Comparison of ENCODE assay signal across 10 cellular contexts in genomic region chrX:26649534-26649933, GRCh38.
DNase-seq lines count a peak whose midpoint lies in the region; ATAC-seq and TF ChIP-seq lines count a peak whose summit lies in the region.
"Had no signal": no experiment of that assay in that cellular context is flagged by ENCODE, and none has a peak within 500 bp of the region (broad histone marks: within the 10 kb centered on the region; RNA-seq: fewer than 3 reads in every experiment).

No MANE protein-coding gene starts in this region.

- H3K27ac Mint-ChIP-seq in activated naive CD4-positive, alpha-beta T cell treated with anti-CD3 and anti-CD28 coated beads, Interleukin-2, amount 50 U/mL, for 72 hours = no peak overlapping the region

- H3K27ac ChIP-seq in mammary epithelial cell (ENCODE audit: insufficient read depth, low read depth, low read length) (no peak overlapping the region), psoas muscle (no peak overlapping the region)

- H3K9me3 Mint-ChIP-seq in activated naive CD4-positive, alpha-beta T cell treated with anti-CD3 and anti-CD28 coated beads, Interleukin-2, amount 50 U/mL, for 72 hours = peaks cover 0 to 4% of the 10 kb centered on the region in 2 donors

- 20% methylated on average over 5 of the region's 7 CpGs for WGBS in mammary epithelial cell (ENCODE audit: low coverage, missing lambda C conversion rate)
- 32 to 49% (median 47%) methylated on average over 7 of the region's 7 CpGs for WGBS in psoas muscle, 3 donors

- no peaks in the 10 kb centered on the region for H3K36me3 ChIP-seq in mammary epithelial cell (ENCODE audit: insufficient read depth, low read length)
- H3K36me3 ChIP-seq in psoas muscle (ENCODE audit: insufficient read depth in 1 of 2, low read depth in 1 of 2) = no peaks in the 10 kb centered on the region

- no TSS peak for BruUV-seq in mammary epithelial cell (replicated peaks; lab: Mats Ljungman, UMichigan)

- no peaks in the 10 kb centered on the region for H3K79me2 ChIP-seq in mammary epithelial cell (ENCODE audit: insufficient read depth, low read length)

- no peaks in the 10 kb centered on the region for H4K20me1 ChIP-seq in mammary epithelial cell (ENCODE audit: insufficient read depth, low read length)

- in situ Hi-C loops in mammary epithelial cell (cut with MboI; ENCODE audit: low sequenced_read_pairs in 2 of 2) = no loop called here

- ATAC-seq in psoas muscle = no peak
- no peak for ATAC-seq in activated naive CD4-positive, alpha-beta T cell treated with anti-CD3 and anti-CD28 coated beads, Interleukin-2, amount 50 U/mL, for 72 hours
- no peak for ATAC-seq in GM21786 (IDR thresholded peaks at IDR 0.05; ENCODE audit: unreplicated experiment)

- no peak overlapping the region for H2AFZ ChIP-seq in mammary epithelial cell (ENCODE audit: low read depth, low read length)

- H3K4me3 ChIP-seq in LNCaP clone FGC (ENCODE audit: low read depth, low read length) = no peak overlapping the region
- H3K4me3 ChIP-seq in mammary epithelial cell (replicated peaks in 1 of 3; ENCODE audit: insufficient read depth in 1 of 3, low read depth in 2 of 3, low read length in 3 of 3) = no peak overlapping the region
- no peak overlapping the region for H3K4me3 ChIP-seq in psoas muscle

- dilution Hi-C loops in mammary epithelial cell (cut with HindIII; ENCODE audit: low sequenced_read_pairs) = no loop called here

- TF ChIP-seq CTCF in LNCaP clone FGC (IDR thresholded peaks at IDR 0.05; ENCODE audit: control insufficient read depth, extremely low read depth, insufficient read depth) (peak; percentile 30), mammary epithelial cell (conservative IDR thresholded peaks at IDR 0.05 in 1 of 2, IDR thresholded peaks at IDR 0.05 in 1 of 2; ENCODE audit: extremely low read depth in 1 of 2, insufficient read depth in 1 of 2, low read depth in 1 of 2, low read length in 2 of 2) (peak; percentile 54 to 61), psoas muscle (IDR thresholded peaks at IDR 0.05) (peak; percentile 33)

- H3K4me2 ChIP-seq in mammary epithelial cell (ENCODE audit: insufficient read depth, low read depth, low read length) = no peak overlapping the region

- intact Hi-C loops in mammary epithelial cell (cut with micrococcal nuclease) = no loop called here
- intact Hi-C loops in psoas muscle (cut with DNase I) = no loop called here

- no peaks in the 10 kb centered on the region for H3K36me3 Mint-ChIP-seq in activated naive CD4-positive, alpha-beta T cell treated with anti-CD3 and anti-CD28 coated beads, Interleukin-2, amount 50 U/mL, for 72 hours

- no peak overlapping the region for H3K9ac ChIP-seq in mammary epithelial cell (ENCODE audit: insufficient read depth, low read length)

- peak; percentile 34 for DNase-seq in SIG-M5 treated with dmso at 0.1 percent for 504 hours (lab: John Stamatoyannopoulos, UW; ENCODE audit: unreplicated experiment)
- no peak for DNase-seq in SIG-M5 (lab: John Stamatoyannopoulos, UW)
- no peak for DNase-seq in LNCaP clone FGC (ENCODE audit: low read depth)
- peak; percentile 6 for DNase-seq in mammary epithelial cell
- DNase-seq in psoas muscle = no peak
- no peak for DNase-seq in activated naive CD4-positive, alpha-beta T cell treated with anti-CD3 and anti-CD28 coated beads, Interleukin-2, amount 50 U/mL, for 72 hours (ENCODE audit: low spot score in 2 of 2)
- DNase-seq in activated CD8-positive, alpha-beta memory T cell treated with anti-CD3 and anti-CD28 coated beads, Interleukin-2, amount 50 U/mL, for 48 hours = no peak
- DNase-seq: NCI-H774; stimulated activated CD4-positive, alpha-beta T cell treated with anti-CD3 and anti-CD28 coated beads, Interleukin-4, amount 100 ng/mL, for 4 hours had no signal

- H3K27me3 ChIP-seq in mammary epithelial cell (ENCODE audit: insufficient read depth, low read length) (no peaks in the 10 kb centered on the region), psoas muscle (ENCODE audit: insufficient read depth in 3 of 3, low read length in 2 of 3) (no peaks in the 10 kb centered on the region)

- H3K4me1 ChIP-seq in mammary epithelial cell (ENCODE audit: insufficient read depth, low read length) = no peaks in the 10 kb centered on the region
- H3K4me1 ChIP-seq in psoas muscle = no peaks in the 10 kb centered on the region

- CTCF ChIA-PET in mammary epithelial cell (lab: Charles Lee; ENCODE audit: low non-redundant PET) = no interaction called here

- H3K9me3 ChIP-seq in mammary epithelial cell (replicated peaks; ENCODE audit: insufficient read depth, low read length) = no peaks in the 10 kb centered on the region
- peaks cover 27% of the 10 kb centered on the region for H3K9me3 ChIP-seq in psoas muscle

Comparison
In these comparisons a context has a peak if more than half of its experiments do, and no peak if none do; other contexts are left out.
1. DNase-seq: peak in SIG-M5 treated with dmso at 0.1 percent for 504 hours (single experiment) and mammary epithelial cell (single experiment); none in SIG-M5 (single experiment), LNCaP clone FGC (single experiment), psoas muscle (0 of 2), activated naive CD4-positive, alpha-beta T cell treated with anti-CD3 and anti-CD28 coated beads, Interleukin-2, amount 50 U/mL, for 72 hours (0 of 2) and activated CD8-positive, alpha-beta memory T cell treated with anti-CD3 and anti-CD28 coated beads, Interleukin-2, amount 50 U/mL, for 48 hours (single experiment).
2. Peak in every context shown above with its lines, with median percentiles within 50 percentile points of each other: CTCF ChIP-seq.